Comparison of ENCODE assay signal across 21 cellular contexts in genomic region chr7:29077181-29077580, GRCh38.
A peak's percentile ranks its signal among the peaks of the same experiment; 100 is the strongest.
DNase-seq lines count a peak whose midpoint lies in the region; ATAC-seq, FAIRE-seq and TF ChIP-seq lines count a peak whose summit lies in the region.
"Had no signal": no experiment of that assay in that cellular context is flagged by ENCODE, and none has a peak within 500 bp of the region (broad histone marks: within the 10 kb centered on the region; RNA-seq: fewer than 3 reads in every experiment).

No MANE protein-coding gene starts in this region.

- H3K9me3 ChIP-seq in GM23248 (ENCODE audit: low read depth) (no peaks in the 10 kb centered on the region), hepatocyte (ENCODE audit: low read depth) (no peaks in the 10 kb centered on the region), smooth muscle cell (replicated peaks; ENCODE audit: low read depth) (no peaks in the 10 kb centered on the region)
- H3K9me3 ChIP-seq: BE2C had no signal

- H4K20me1 ChIP-seq in GM23248 (ENCODE audit: insufficient read depth) (no peaks in the 10 kb centered on the region), hepatocyte (ENCODE audit: insufficient read depth, poor library complexity, severe bottlenecking) (no peaks in the 10 kb centered on the region), smooth muscle cell (ENCODE audit: low read depth) (no peaks in the 10 kb centered on the region)
- H4K20me1 ChIP-seq: BLaER1 treated with 17β-estradiol and CSF1 and Interleukin-3, amounts not matched to agents 10 nM and 100 nM had no signal

- no peak overlapping the region for H3K4me3 ChIP-seq in GM23248
- no peak overlapping the region for H3K4me3 ChIP-seq in hepatocyte
- no peak overlapping the region for H3K4me3 ChIP-seq in smooth muscle cell
- H3K4me3 ChIP-seq: BLaER1 treated with 17β-estradiol and CSF1 and Interleukin-3, amounts not matched to agents 10 nM and 100 nM had no signal

- H3K4me1 ChIP-seq in GM23248 (ENCODE audit: insufficient read depth) (peaks cover 27% of the 10 kb centered on the region; the same call in 1 of the 2 replicates), hepatocyte (ENCODE audit: insufficient read depth) (no peaks in the 10 kb centered on the region), smooth muscle cell (ENCODE audit: low read depth) (no peaks in the 10 kb centered on the region)
- H3K4me1 ChIP-seq: BE2C; BLaER1 treated with 17β-estradiol and CSF1 and Interleukin-3, amounts not matched to agents 10 nM and 100 nM had no signal

- in situ Hi-C loops in GM23248 (cut with MboI): no loop called here

- H3K9me2 ChIP-seq in GM23248 (ENCODE audit: insufficient read depth): no peaks in the 10 kb centered on the region
- no peaks in the 10 kb centered on the region for H3K9me2 ChIP-seq in hepatocyte (replicated peaks; ENCODE audit: insufficient read depth)

- DNase-seq in GM23248 (peak; percentile 58), hepatocyte (ENCODE audit: low spot score) (no peak), smooth muscle cell (lab: John Stamatoyannopoulos, UW; ENCODE audit: unreplicated experiment) (no peak), GM03348 (ENCODE audit: low spot score) (no peak), D721Med (ENCODE audit: insufficient read length, low spot score) (no peak), SW480 (ENCODE audit: low spot score) (no peak)
- DNase-seq: AML-193; BE2C; CD4-positive, alpha-beta T cell; CD8-positive, alpha-beta memory T cell; DMS53; DMS79 treated with DMSO at 0.1 percent for 48 hours; GF-D8; H7; HCEC 1CT had no signal

- H3K36me3 ChIP-seq in GM23248 (ENCODE audit: low read depth) (no peaks in the 10 kb centered on the region), hepatocyte (replicated peaks; ENCODE audit: insufficient read depth, low read depth) (no peaks in the 10 kb centered on the region), smooth muscle cell (ENCODE audit: low read depth) (no peaks in the 10 kb centered on the region)
- H3K36me3 ChIP-seq: BE2C; BLaER1 treated with 17β-estradiol and CSF1 and Interleukin-3, amounts not matched to agents 10 nM and 100 nM had no signal

- no peak for TF ChIP-seq CTCF in hepatocyte (IDR thresholded peaks at IDR 0.05; ENCODE audit: poor library complexity)
- no peak for TF ChIP-seq CTCF in smooth muscle cell (IDR thresholded peaks at IDR 0.05; ENCODE audit: borderline replicate concordance, insufficient read depth, poor library complexity, severe bottlenecking)
- TF ChIP-seq CTCF in D721Med (IDR thresholded peaks at IDR 0.05; ENCODE audit: insufficient read depth, missing control alignments): no peak

- H3K27me3 ChIP-seq in GM23248 (replicated peaks; ENCODE audit: insufficient read depth): peaks cover 11% of the 10 kb centered on the region
- no peaks in the 10 kb centered on the region for H3K27me3 ChIP-seq in hepatocyte
- no peaks in the 10 kb centered on the region for H3K27me3 ChIP-seq in smooth muscle cell (ENCODE audit: low read depth)

- H3F3A ChIP-seq in GM23248 (ENCODE audit: insufficient read depth) (peaks cover 9% of the 10 kb centered on the region; the same call in 1 of the 2 replicates), smooth muscle cell (ENCODE audit: low read depth) (no peaks in the 10 kb centered on the region)

- H3K4me2 ChIP-seq in GM23248 (ENCODE audit: unreplicated experiment) (peak overlapping the region; percentile 40), hepatocyte (no peak overlapping the region), smooth muscle cell (peak overlapping the region; percentile 61)
- H3K4me2 ChIP-seq: BLaER1 treated with 17β-estradiol and CSF1 and Interleukin-3, amounts not matched to agents 10 nM and 100 nM had no signal

- no peak for FAIRE-seq in D721Med (lab: Jason Lieb, UNC)
- FAIRE-seq: A204.1, GM12892, H1 had no signal

- H3K9ac ChIP-seq in GM23248: no peak overlapping the region
- peak overlapping the region; percentile 80 for H3K9ac ChIP-seq in smooth muscle cell (ENCODE audit: low read depth)
- H3K9ac ChIP-seq: BLaER1 treated with 17β-estradiol and CSF1 and Interleukin-3, amounts not matched to agents 10 nM and 100 nM had no signal

- H2AFZ ChIP-seq in GM23248 (no peak overlapping the region), hepatocyte (no peak overlapping the region), smooth muscle cell (ENCODE audit: low read depth) (no peak overlapping the region)

- H3K27ac ChIP-seq in GM23248 (peak overlapping the region; percentile 46), hepatocyte (peak overlapping the region; percentile 10), smooth muscle cell (ENCODE audit: low read depth) (peak overlapping the region; percentile 94)
- H3K27ac ChIP-seq: 22Rv1; BLaER1 treated with 17β-estradiol and CSF1 and Interleukin-3, amounts not matched to agents 10 nM and 100 nM had no signal

- no peaks in the 10 kb centered on the region for H3K79me2 ChIP-seq in GM23248 (ENCODE audit: insufficient read depth)
- no peaks in the 10 kb centered on the region for H3K79me2 ChIP-seq in hepatocyte
- H3K79me2 ChIP-seq in smooth muscle cell (ENCODE audit: low read depth): no peaks in the 10 kb centered on the region

- peak; percentile 34 for ATAC-seq in SK-N-SH treated with all-trans-retinoic acid at 6 μM for 48 hours

TF ChIP-seq in SK-N-SH treated with all-trans-retinoic acid at 6 μM for 48 hours, 23 proteins besides CTCF, POLR2A, EP300 and RAD21 (continues in another document):
- no peak for TF ChIP-seq OSR1 (CRISPR knock-in tag; IDR thresholded peaks at IDR 0.05)
- TF ChIP-seq ZFP30 (CRISPR knock-in tag; IDR thresholded peaks at IDR 0.05): no peak
- TF ChIP-seq ISL1 (CRISPR knock-in tag; IDR thresholded peaks at IDR 0.05): no peak
- TF ChIP-seq CSRNP3 (CRISPR knock-in tag; IDR thresholded peaks at IDR 0.05): no peak
- TF ChIP-seq TSHZ2 (CRISPR knock-in tag; IDR thresholded peaks at IDR 0.05): no peak
- no peak for TF ChIP-seq POU6F1 (CRISPR knock-in tag; IDR thresholded peaks at IDR 0.05; ENCODE audit: borderline replicate concordance, low read depth)
- TF ChIP-seq TCF4 (CRISPR knock-in tag; IDR thresholded peaks at IDR 0.05; ENCODE audit: borderline replicate concordance): no peak
- no peak for TF ChIP-seq GLIS3 (CRISPR knock-in tag; IDR thresholded peaks at IDR 0.05)
- no peak for TF ChIP-seq ZC3H10 (CRISPR knock-in tag; IDR thresholded peaks at IDR 0.05)
- TF ChIP-seq RARB (CRISPR knock-in tag; IDR thresholded peaks at IDR 0.05): no peak
- no peak for TF ChIP-seq CREB5 (CRISPR knock-in tag; IDR thresholded peaks at IDR 0.05; ENCODE audit: low read depth)

Comparison
In these comparisons a context has a peak if more than half of its experiments do, and no peak if none do; other contexts are left out.
1. H3K27ac ChIP-seq: peak in every context shown above with its lines; median percentile 94 in smooth muscle cell; 46 in GM23248; 10 in hepatocyte.